Comparison of ENCODE assay signal across 17 cellular contexts in the genomic region with DNA sequence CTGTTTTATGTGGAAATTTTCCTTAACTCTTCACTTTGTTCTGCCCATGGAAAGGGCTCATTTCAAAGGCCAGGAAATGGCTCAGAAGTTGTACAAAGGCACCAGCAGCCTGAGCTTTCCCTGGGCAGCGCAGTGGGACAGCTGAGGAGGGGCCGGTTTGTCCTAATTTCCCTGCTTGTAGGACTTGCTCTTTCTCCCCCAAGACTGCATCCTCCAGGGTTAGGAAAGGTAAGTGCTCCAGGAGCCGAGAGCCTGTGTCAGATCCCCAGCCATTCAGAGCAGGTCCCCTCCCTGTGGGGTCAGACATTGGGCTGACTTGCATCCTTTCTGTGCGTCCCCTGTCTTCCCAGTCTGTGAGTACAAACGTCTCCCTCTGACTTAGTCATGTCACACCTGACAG. TPM values are rescaled to one million over a fixed set of nuclear protein-coding genes. Genes with fewer than 3 reads are reported as not detected.
DNase-seq lines count a peak whose midpoint lies in the region; FAIRE-seq and TF ChIP-seq lines count a peak whose summit lies in the region.
"Had no signal": no experiment of that assay in that cellular context is flagged by ENCODE, and none has a peak within 500 bp of the region (broad histone marks: within the 10 kb centered on the region; RNA-seq: fewer than 3 reads in every experiment).

No MANE protein-coding gene starts in this region.

- DNase-seq in D341Med (ENCODE audit: low spot score), result peak; percentile 12
- peak; percentile 57 for DNase-seq in endodermal cell
- DNase-seq in iPS-NIHi7 (ENCODE audit: extremely low spot score), result peak; percentile 42
- DNase-seq in stimulated activated CD4-positive, alpha-beta T cell treated with anti-CD3 and anti-CD28 coated beads, Interleukin-1b, Interleukin-23, amount 100 ng/mL, for 48 hours, result no peak
- DNase-seq in activated CD4-positive, CD25-positive, alpha-beta regulatory T cell treated with anti-CD3 and anti-CD28 coated beads, Interleukin-2, amount 50 U/mL, for 72 hours, result no peak
- no peak for DNase-seq in GM19239 (ENCODE audit: insufficient read length, low spot score)
- no peak for DNase-seq in COLO829 (ENCODE audit: low spot score)
- DNase-seq: AML-193; CD8-positive, alpha-beta memory T cell; HCEC 1CT; HFFc6; IMR-90 had no signal

- no peak for FAIRE-seq in GM19239 (lab: Jason Lieb, UNC)

- no peak overlapping the region for H3K4me2 ChIP-seq in KMS-11
- H3K4me2 ChIP-seq: BLaER1 had no signal

- H3K27me3 ChIP-seq in KMS-11 (ENCODE audit: insufficient read depth, low read depth) (no peaks in the 10 kb centered on the region), endodermal cell (ENCODE audit: control insufficient read depth, insufficient read depth, low read length, poor library complexity, severe bottlenecking) (no peaks in the 10 kb centered on the region)
- H3K27me3 ChIP-seq: BLaER1 had no signal

- TF ChIP-seq CTCF in KMS-11 (conservative IDR thresholded peaks at IDR 0.05; ENCODE audit: low read depth, low read length) (no peak), endodermal cell (conservative IDR thresholded peaks at IDR 0.05) (no peak)

- peaks cover 16% of the 10 kb centered on the region for H3K9me3 ChIP-seq in endodermal cell (ENCODE audit: control insufficient read depth, low read length)
- H3K9me3 ChIP-seq: BLaER1 had no signal

- H3K4me3 ChIP-seq in KMS-11 (IDR thresholded peaks at IDR 0.05; ENCODE audit: insufficient read depth, low read depth, low read length) (no peak overlapping the region), endodermal cell (ENCODE audit: low read length) (no peak overlapping the region)
- H3K4me3 ChIP-seq: BLaER1 had no signal

- peaks cover 4% of the 10 kb centered on the region for H3K4me1 Mint-ChIP-seq in endodermal cell

- no peak overlapping the region for H3K27ac Mint-ChIP-seq in endodermal cell
- H3K27ac Mint-ChIP-seq: HFFc6 had no signal

- peaks cover 12% of the 10 kb centered on the region for H3K4me1 ChIP-seq in KMS-11 (ENCODE audit: low read depth, poor library complexity, severe bottlenecking)
- peaks cover 2% of the 10 kb centered on the region for H3K4me1 ChIP-seq in endodermal cell (ENCODE audit: control insufficient read depth, insufficient read depth, low read length)
- H3K4me1 ChIP-seq: BLaER1 had no signal

- peaks cover 3% of the 10 kb centered on the region for H3K9me3 Mint-ChIP-seq in endodermal cell
- H3K9me3 Mint-ChIP-seq: CD8-positive, alpha-beta memory T cell; HFFc6 had no signal

- H4K20me1 ChIP-seq in KMS-11 (ENCODE audit: insufficient read depth), result no peaks in the 10 kb centered on the region
- H4K20me1 ChIP-seq: BLaER1 had no signal

- H3K9ac ChIP-seq in KMS-11 (no peak overlapping the region), endodermal cell (ENCODE audit: extremely low read depth, low read length, poor library complexity, severe bottlenecking) (no peak overlapping the region)
- H3K9ac ChIP-seq: BLaER1 had no signal

- no peaks in the 10 kb centered on the region for H3K36me3 Mint-ChIP-seq in endodermal cell (ENCODE audit: low read depth)

- H3K4me3 Mint-ChIP-seq in endodermal cell, result no peak overlapping the region
- H3K4me3 Mint-ChIP-seq: CD8-positive, alpha-beta memory T cell; HFFc6 had no signal

- H3K27ac ChIP-seq in KMS-11 (no peak overlapping the region), endodermal cell (ENCODE audit: low read depth, low read length) (no peak overlapping the region)
- H3K27ac ChIP-seq: 22Rv1, BLaER1 had no signal

- H3K79me2 ChIP-seq in KMS-11 (ENCODE audit: insufficient read depth, low read depth), result no peaks in the 10 kb centered on the region

- 71 to 79% methylated on average over 5 of the region's 5 CpGs for WGBS in endodermal cell (ENCODE audit: insufficient coverage in 1 of 2, insufficient read length in 1 of 2), 2 experiments

- H3K27me3 Mint-ChIP-seq in endodermal cell (ENCODE audit: insufficient read depth), result peaks cover 11% of the 10 kb centered on the region

- no peaks in the 10 kb centered on the region for H3K36me3 ChIP-seq in KMS-11 (ENCODE audit: insufficient read depth)
- no peaks in the 10 kb centered on the region for H3K36me3 ChIP-seq in endodermal cell (ENCODE audit: control insufficient read depth, insufficient read depth, low read length)
- H3K36me3 ChIP-seq: BLaER1 had no signal

- peak overlapping the region; percentile 12; the same call in 1 of the 2 replicates for H2AFZ ChIP-seq in KMS-11 (ENCODE audit: low read depth)

RNA-seq across cellular contexts. Expression of gene AGXT2, which starts 43.5 kb away (rescaled TPM):
- total RNA-seq in endodermal cell, result not detected
- not detected for polyA plus RNA-seq in endodermal cell (2013, experiment 1 of 2)
- not detected for polyA plus RNA-seq in endodermal cell (2013, experiment 2 of 2)
- total RNA-seq: A673; CD8-positive, alpha-beta memory T cell; Daoy; HFFc6; IMR-90 had no signal
- polyA plus RNA-seq: CD8-positive, alpha-beta memory T cell; IMR-90 had no signal

Comparison
In these comparisons a context has a peak if more than half of its experiments do, and no peak if none do; other contexts are left out.
1. DNase-seq: peak in D341Med (single experiment), endodermal cell (single experiment) and iPS-NIHi7 (single experiment); none in stimulated activated CD4-positive, alpha-beta T cell treated with anti-CD3 and anti-CD28 coated beads, Interleukin-1b, Interleukin-23, amount 100 ng/mL, for 48 hours (single experiment), activated CD4-positive, CD25-positive, alpha-beta regulatory T cell treated with anti-CD3 and anti-CD28 coated beads, Interleukin-2, amount 50 U/mL, for 72 hours (single experiment), GM19239 (single experiment) and COLO829 (single experiment).